ENCODE assay signal across 8 cellular contexts in genomic region chr3:105473521-105474223, GRCh38.
DNase-seq lines count a peak whose midpoint lies in the region; ATAC-seq and TF ChIP-seq lines count a peak whose summit lies in the region.

No MANE protein-coding gene starts in this region.

- H3K36me3 Mint-ChIP-seq in neural progenitor cell: peaks cover 2% of the 10 kb centered on the region

- peaks cover 5% of the 10 kb centered on the region for H3F3A ChIP-seq in neural progenitor cell (ENCODE audit: low read depth)

- no peak overlapping the region for H3K9ac ChIP-seq in neural progenitor cell

- TF ChIP-seq CTCF in neural progenitor cell (IDR thresholded peaks at IDR 0.05): no peak

- ATAC-seq in GM18861 (IDR thresholded peaks at IDR 0.05; ENCODE audit: unreplicated experiment): peak; percentile 72
- ATAC-seq in HG02759 (IDR thresholded peaks at IDR 0.05; ENCODE audit: unreplicated experiment): peak; percentile 83

- H3K27ac ChIP-seq in neural progenitor cell: no peak overlapping the region

- H4K20me1 ChIP-seq in neural progenitor cell (ENCODE audit: low read depth): no peaks in the 10 kb centered on the region

- H3K36me3 ChIP-seq in neural progenitor cell: no peaks in the 10 kb centered on the region

- no peak overlapping the region for H3K4me2 ChIP-seq in neural progenitor cell

- peaks cover 21% of the 10 kb centered on the region for H3K4me1 ChIP-seq in neural progenitor cell

- no peak overlapping the region for H2AFZ ChIP-seq in neural progenitor cell (replicated peaks)

- H3K4me3 ChIP-seq in neural progenitor cell: no peak overlapping the region

- H3K27me3 ChIP-seq in neural progenitor cell: no peaks in the 10 kb centered on the region

- H3K27ac Mint-ChIP-seq in neural progenitor cell: peak overlapping the region; percentile 78

- peak; percentile 100 for DNase-seq in amniotic epithelial cell (ENCODE audit: low read depth)
- DNase-seq in neural progenitor cell (ENCODE audit: low spot score): peak; percentile 51
- DNase-seq in activated T-cell treated with anti-CD3 and anti-CD28 coated beads, Interleukin-2, amount 50 U/mL, for 48 hours: no peak
- DNase-seq in stimulated activated CD4-positive, alpha-beta T cell treated with anti-CD3 and anti-CD28 coated beads, Interleukin-1b, Interleukin-23, amount 100 ng/mL, for 48 hours: no peak
- no peak for DNase-seq in DMS153 (lab: John Stamatoyannopoulos, UW)
- no peak for DNase-seq in activated CD4-positive, alpha-beta T cell treated with anti-CD3 and anti-CD28 coated beads, Interleukin-2, amount 50 U/mL, for 4 hours

- no peak overlapping the region for H3K4me3 Mint-ChIP-seq in neural progenitor cell

- H3K9me3 ChIP-seq in neural progenitor cell (ENCODE audit: low read depth): no peaks in the 10 kb centered on the region

- peaks cover 14% of the 10 kb centered on the region for H3K4me1 Mint-ChIP-seq in neural progenitor cell

- no peaks in the 10 kb centered on the region for H3K27me3 Mint-ChIP-seq in neural progenitor cell (ENCODE audit: insufficient read depth, low read depth)

- H3K79me2 ChIP-seq in neural progenitor cell (ENCODE audit: low read depth): peaks cover under 1% of the 10 kb centered on the region

- H3K9me3 Mint-ChIP-seq in neural progenitor cell: peaks cover 12% of the 10 kb centered on the region

Comparison
In these comparisons a context has a peak if more than half of its experiments do, and no peak if none do; other contexts are left out.
1. DNase-seq: peak in amniotic epithelial cell (single experiment) and neural progenitor cell (single experiment); none in activated T-cell treated with anti-CD3 and anti-CD28 coated beads, Interleukin-2, amount 50 U/mL, for 48 hours (0 of 2), stimulated activated CD4-positive, alpha-beta T cell treated with anti-CD3 and anti-CD28 coated beads, Interleukin-1b, Interleukin-23, amount 100 ng/mL, for 48 hours (single experiment), DMS153 (single experiment) and activated CD4-positive, alpha-beta T cell treated with anti-CD3 and anti-CD28 coated beads, Interleukin-2, amount 50 U/mL, for 4 hours (0 of 2).